ENCODE assay signal across 19 cellular contexts in the genomic region with DNA sequence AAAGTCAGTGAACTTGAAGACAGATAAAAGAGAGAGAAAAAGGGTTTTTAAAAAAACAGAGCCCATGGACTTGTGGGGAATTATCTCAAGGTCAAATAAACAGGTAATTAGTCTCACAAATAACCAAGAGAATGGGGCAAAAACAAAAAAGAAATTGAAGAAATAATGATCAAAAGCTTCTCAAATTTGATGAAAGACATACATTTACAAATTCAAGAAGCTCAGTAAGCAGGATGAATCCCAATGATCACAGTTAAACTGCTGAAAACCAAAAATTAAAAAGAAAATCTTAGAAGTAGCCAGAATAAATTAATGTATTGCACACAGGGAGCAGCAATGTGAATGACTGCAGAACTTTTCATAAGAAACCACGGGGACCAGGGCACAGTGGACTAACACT.
DNase-seq lines count a peak whose midpoint lies in the region; ATAC-seq and TF ChIP-seq lines count a peak whose summit lies in the region.
"Had no signal": no experiment of that assay in that cellular context is flagged by ENCODE, and none has a peak within 500 bp of the region (broad histone marks: within the 10 kb centered on the region; RNA-seq: fewer than 3 reads in every experiment).

No MANE protein-coding gene starts in this region.

- H3K9me3 Mint-ChIP-seq in T-helper 2 cell treated with Interferon-gamma antibody and Interleukin-4, amounts not matched to agents 5 μg/mL and 100 μg/mL, for 36 hours: no peaks in the 10 kb centered on the region
- peaks cover 6% of the 10 kb centered on the region for H3K9me3 Mint-ChIP-seq in activated naive CD4-positive, alpha-beta T cell treated with anti-CD3 and anti-CD28 coated beads, Interleukin-2, amount 50 U/mL, for 24 hours
- H3K9me3 Mint-ChIP-seq in activated naive CD4-positive, alpha-beta T cell treated with anti-CD3 and anti-CD28 coated beads, Interleukin-2, amount 50 U/mL, for 72 hours: peaks cover 0 to 10% of the 10 kb centered on the region in 2 donors
- no peaks in the 10 kb centered on the region for H3K9me3 Mint-ChIP-seq in activated naive CD8-positive, alpha-beta T cell (ENCODE audit: low read depth)

- no peak for TF ChIP-seq EP300 in transverse colon (IDR thresholded peaks at IDR 0.05; ENCODE audit: low read depth)

- WGBS in transverse colon (ENCODE audit: low coverage in 1 of 2), 2 donors: 100% methylated on average over 1 of the region's 1 CpG

- H3K4me3 ChIP-seq in transverse colon: no peak overlapping the region
- H3K4me3 ChIP-seq: SJCRH30 had no signal

- TF ChIP-seq POLR2A in transverse colon (IDR thresholded peaks at IDR 0.05): no peak

- no peak overlapping the region for H3K27ac ChIP-seq in transverse colon
- H3K27ac ChIP-seq: C4-2B, SJCRH30 had no signal

- peak overlapping the region; percentile 8 for H3K4me3 Mint-ChIP-seq in T-helper 2 cell treated with Interferon-gamma antibody and Interleukin-4, amounts not matched to agents 5 μg/mL and 100 μg/mL, for 36 hours
- no peak overlapping the region for H3K4me3 Mint-ChIP-seq in activated naive CD4-positive, alpha-beta T cell treated with anti-CD3 and anti-CD28 coated beads, Interleukin-2, amount 50 U/mL, for 24 hours
- H3K4me3 Mint-ChIP-seq in activated naive CD8-positive, alpha-beta T cell: peak overlapping the region; percentile 8

- H3K27me3 ChIP-seq in transverse colon: no peaks in the 10 kb centered on the region
- H3K27me3 ChIP-seq: SJCRH30 had no signal

- peaks cover 0 to 10% (median 0%) of the 10 kb centered on the region in 4 donors for H3K36me3 ChIP-seq in transverse colon

- no peaks in the 10 kb centered on the region for H3K27me3 Mint-ChIP-seq in T-helper 2 cell treated with Interferon-gamma antibody and Interleukin-4, amounts not matched to agents 5 μg/mL and 100 μg/mL, for 36 hours (ENCODE audit: low read depth)
- H3K27me3 Mint-ChIP-seq in activated naive CD4-positive, alpha-beta T cell treated with anti-CD3 and anti-CD28 coated beads, Interleukin-2, amount 50 U/mL, for 24 hours: no peaks in the 10 kb centered on the region
- no peaks in the 10 kb centered on the region for H3K27me3 Mint-ChIP-seq in activated naive CD8-positive, alpha-beta T cell

- DNase-seq in T-helper 2 cell treated with Interferon-gamma antibody and Interleukin-4, amounts not matched to agents 5 μg/mL and 100 μg/mL, for 36 hours (ENCODE audit: low spot score): no peak
- DNase-seq in T-helper 2 cell: no peak
- DNase-seq in activated naive CD4-positive, alpha-beta T cell treated with anti-CD3 and anti-CD28 coated beads, Interleukin-2, amount 50 U/mL, for 72 hours (ENCODE audit: low spot score in 2 of 2): no peak
- no peak for DNase-seq in hepatic stellate cell (ENCODE audit: low spot score)
- no peak for DNase-seq in transverse colon
- DNase-seq in posterior cingulate gyrus: no peak
- DNase-seq: 8988T, AML-193, DMS79, NCI-H1417, NCI-H1694 treated with DMSO at 0.1 percent for 48 hours, NCI-H2081 treated with DMSO at 0.1 percent for 48 hours, NCI-H2171 treated with DMSO at 0.1 percent for 48 hours, NCI-H446, NCI-H526, SJCRH30 had no signal

- no peak overlapping the region for H3K27ac Mint-ChIP-seq in T-helper 2 cell treated with Interferon-gamma antibody and Interleukin-4, amounts not matched to agents 5 μg/mL and 100 μg/mL, for 36 hours
- H3K27ac Mint-ChIP-seq in activated naive CD4-positive, alpha-beta T cell treated with anti-CD3 and anti-CD28 coated beads, Interleukin-2, amount 50 U/mL, for 24 hours: peak overlapping the region; percentile 92
- H3K27ac Mint-ChIP-seq in activated naive CD4-positive, alpha-beta T cell treated with anti-CD3 and anti-CD28 coated beads, Interleukin-2, amount 50 U/mL, for 72 hours: peak overlapping the region in 1 of 2 donors; percentile 80
- peak overlapping the region; percentile 81 for H3K27ac Mint-ChIP-seq in activated naive CD8-positive, alpha-beta T cell

- in situ Hi-C loops in transverse colon (cut with MboI; ENCODE audit: low pct_ligation_motif_present in 1 of 4, low pct_unique_long_range_greater_than_20kb in 1 of 4, low sequenced_read_pairs in 3 of 4): no loop called here

- H3K4me1 ChIP-seq in transverse colon: peaks cover 0 to 33% (median 7%) of the 10 kb centered on the region in 4 donors

- no peaks in the 10 kb centered on the region for H3K9me3 ChIP-seq in transverse colon
- H3K9me3 ChIP-seq: SJCRH30 had no signal

- H3K4me1 Mint-ChIP-seq in T-helper 2 cell treated with Interferon-gamma antibody and Interleukin-4, amounts not matched to agents 5 μg/mL and 100 μg/mL, for 36 hours (ENCODE audit: low read depth): peaks cover 33% of the 10 kb centered on the region
- peaks cover 35% of the 10 kb centered on the region for H3K4me1 Mint-ChIP-seq in activated naive CD4-positive, alpha-beta T cell treated with anti-CD3 and anti-CD28 coated beads, Interleukin-2, amount 50 U/mL, for 24 hours
- H3K4me1 Mint-ChIP-seq in activated naive CD8-positive, alpha-beta T cell (ENCODE audit: low read depth): peaks cover 31% of the 10 kb centered on the region

- peaks cover 31% of the 10 kb centered on the region for H3K36me3 Mint-ChIP-seq in T-helper 2 cell treated with Interferon-gamma antibody and Interleukin-4, amounts not matched to agents 5 μg/mL and 100 μg/mL, for 36 hours (ENCODE audit: low read depth)
- peaks cover 20% of the 10 kb centered on the region for H3K36me3 Mint-ChIP-seq in activated naive CD4-positive, alpha-beta T cell treated with anti-CD3 and anti-CD28 coated beads, Interleukin-2, amount 50 U/mL, for 24 hours
- H3K36me3 Mint-ChIP-seq in activated naive CD4-positive, alpha-beta T cell treated with anti-CD3 and anti-CD28 coated beads, Interleukin-2, amount 50 U/mL, for 72 hours: peaks cover 13 to 16% of the 10 kb centered on the region in 2 donors
- H3K36me3 Mint-ChIP-seq in activated naive CD8-positive, alpha-beta T cell: peaks cover 11% of the 10 kb centered on the region

- ATAC-seq in activated naive CD4-positive, alpha-beta T cell treated with anti-CD3 and anti-CD28 coated beads, Interleukin-2, amount 50 U/mL, for 72 hours: no peak

- no peak for TF ChIP-seq CTCF in transverse colon (IDR thresholded peaks at IDR 0.05)

- intact Hi-C loops in transverse colon (cut with DNase I; ENCODE audit: low total_unique reads) (no loop called here), posterior cingulate gyrus (cut with DNase I) (no loop called here)
